8 cellular contexts compared by ENCODE assay signal in the genomic region with DNA sequence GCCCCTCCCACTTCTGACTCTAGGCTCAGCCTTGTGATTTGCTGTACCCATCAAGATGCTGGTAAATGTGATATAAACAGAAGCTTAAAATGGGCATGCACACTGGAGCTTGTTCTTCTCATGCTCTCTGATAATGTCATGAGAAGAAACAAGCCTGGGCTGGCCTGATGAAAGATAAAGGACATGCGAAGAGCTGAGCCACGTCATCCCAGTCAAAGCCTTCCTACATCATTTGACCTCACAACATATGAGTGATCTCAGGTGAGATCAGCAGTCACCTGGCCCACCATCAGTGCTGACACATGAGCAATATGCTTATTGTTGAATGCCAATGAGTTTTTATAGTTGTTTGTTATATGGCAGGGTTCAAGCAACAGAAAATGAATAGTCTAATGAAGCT.
"Had no signal": no experiment of that assay in that cellular context is flagged by ENCODE, and none has a peak within 500 bp of the region (broad histone marks: within the 10 kb centered on the region; RNA-seq: fewer than 3 reads in every experiment).

No MANE protein-coding gene starts in this region.

- H3K27ac ChIP-seq: GM23248, HL-60 had no signal

- ATAC-seq: HCT116, HepG2 had no signal

- H3K4me1 ChIP-seq: HAP-1 had no signal

- H3K36me3 ChIP-seq: HAP-1 had no signal

- DNase-seq: GM23248, GOT3, H7, HFFc6 had no signal

- H3K4me3 ChIP-seq: GM23248, HAP-1 had no signal

- H3K9me3 ChIP-seq: HAP-1 had no signal
